25 cellular contexts compared by ENCODE assay signal in the genomic region with DNA sequence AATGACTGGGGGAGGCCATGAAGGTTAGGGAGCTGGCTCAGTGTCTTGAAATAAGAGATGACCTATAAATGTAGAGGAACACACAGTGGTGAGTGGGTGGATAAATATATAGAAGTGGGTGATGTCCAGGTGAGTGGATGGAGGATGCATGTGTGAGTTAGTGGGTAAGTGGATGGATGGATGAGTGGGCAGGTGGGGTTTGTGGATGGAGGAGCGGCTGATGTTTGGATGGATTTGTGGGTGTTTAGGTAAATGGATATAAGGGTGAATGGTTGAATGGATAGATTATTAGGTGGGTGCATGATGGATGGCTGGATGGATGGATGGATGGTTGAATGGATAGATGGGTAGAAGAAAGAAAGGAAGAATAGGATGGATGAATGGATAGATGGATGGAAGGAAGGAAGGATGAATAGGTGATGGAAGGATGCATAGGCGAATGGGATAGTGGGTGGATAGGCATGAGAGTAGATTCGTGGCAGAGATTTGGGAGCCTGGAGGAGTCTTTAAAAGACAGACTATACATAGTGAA. TPM values are rescaled to one million over a fixed set of nuclear protein-coding genes. Genes with fewer than 3 reads are reported as not detected.
"Had no signal": no experiment of that assay in that cellular context is flagged by ENCODE, and none has a peak within 500 bp of the region (broad histone marks: within the 10 kb centered on the region; RNA-seq: fewer than 3 reads in every experiment).

No MANE protein-coding gene starts in this region.

- DNase-seq: IMR-90, Karpas-422, KG1, MG63, NCI-H1092, NCI-H1105 treated with DMSO at 0.1 percent for 48 hours, NCI-H1417 treated with DMSO at 0.1 percent for 48 hours, NCI-H146, NCI-H1694 treated with DMSO at 0.1 percent for 48 hours, NCI-H1930, NCI-H2081, NCI-H2107, NCI-H2227 treated with DMSO at 0.1 percent for 48 hours, NCI-H510A, NCI-H524 treated with DMSO at 0.1 percent for 48 hours, NCI-H69, NCI-H774, PC-3, SHP77 treated with DMSO at 0.1 percent for 48 hours, SJCRH30 had no signal

- H3K9me3 ChIP-seq: MG63, SJCRH30 had no signal

- H3K4me1 ChIP-seq: SJCRH30 had no signal

- ATAC-seq: Panc1, PC-3, SK-N-SH treated with all-trans-retinoic acid at 6 μM for 48 hours had no signal

- H3K4me3 ChIP-seq: MG63, SJCRH30 had no signal

- H3K27ac ChIP-seq: HL-60, RWPE1, SJCRH30 had no signal

- H3K27me3 ChIP-seq: MG63 had no signal

RNA-seq across cellular contexts. Expression of a gene that starts 19.1 kb away (rescaled TPM):
- total RNA-seq: IMR-90, OCI-LY7, PC-3, SJCRH30 had no signal
- polyA plus RNA-seq: IMR-90 had no signal
